In the genomic region with DNA sequence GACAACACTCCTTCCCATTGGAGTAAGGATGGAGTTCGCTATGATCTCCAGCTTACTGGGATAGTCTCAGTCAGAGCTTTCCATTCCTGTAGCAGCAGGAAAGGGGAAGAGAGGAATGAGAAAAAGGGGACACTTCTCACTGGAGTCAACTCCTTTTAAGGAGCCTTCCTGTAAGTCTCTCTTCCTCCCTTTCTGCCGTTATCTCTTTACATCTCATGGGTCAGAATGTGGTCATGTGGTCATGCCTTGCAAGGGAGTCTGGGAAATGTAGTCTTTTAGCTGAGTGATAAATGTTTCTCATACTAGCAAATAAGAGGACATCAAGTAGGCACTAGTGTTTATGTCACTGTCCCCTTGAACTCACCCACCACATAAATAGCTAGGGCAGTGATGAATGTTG, we compare ENCODE assay signal across 19 cellular contexts.
"Had no signal": no experiment of that assay in that cellular context is flagged by ENCODE, and none has a peak within 500 bp of the region (broad histone marks: within the 10 kb centered on the region; RNA-seq: fewer than 3 reads in every experiment).

No MANE protein-coding gene starts in this region.

- H3K9me3 Mint-ChIP-seq: endodermal cell had no signal

- H3K4me1 Mint-ChIP-seq: activated CD8-positive, alpha-beta memory T cell treated with anti-CD3 and anti-CD28 coated beads, Interleukin-2, amount 10 ng/mL, durations not matched to agents 7 days and 5 days; activated naive CD4-positive, alpha-beta T cell treated with anti-CD3 and anti-CD28 coated beads, Interleukin-2, amount 50 U/mL, for 24 hours; naive B cell had no signal

- H3K27me3 ChIP-seq: adrenal gland, dorsolateral prefrontal cortex, left lung, ovary, sigmoid colon, spleen, stomach, upper lobe of right lung had no signal

- DNase-seq: activated CD4-positive, alpha-beta memory T cell treated with anti-CD3 and anti-CD28 coated beads for 36 hours; activated CD8-positive, alpha-beta memory T cell treated with anti-CD3 and anti-CD28 coated beads, Interleukin-2, amount 10 ng/mL, durations not matched to agents 7 days and 5 days; activated T-cell treated with anti-CD3 and anti-CD28 coated beads, Interleukin-2, amount 50 U/mL, for 1 hour; adrenal gland; dorsolateral prefrontal cortex; endodermal cell; head of caudate nucleus; left lung; mammary epithelial cell; naive B cell; ovary; sigmoid colon; spleen; stomach; upper lobe of right lung had no signal

- H3K36me3 ChIP-seq: adrenal gland, left lung, ovary, sigmoid colon, spleen, stomach, thoracic aorta, upper lobe of right lung had no signal

- H3K4me3 Mint-ChIP-seq: activated CD4-positive, alpha-beta memory T cell treated with anti-CD3 and anti-CD28 coated beads for 36 hours; activated CD8-positive, alpha-beta memory T cell treated with anti-CD3 and anti-CD28 coated beads, Interleukin-2, amount 10 ng/mL, durations not matched to agents 7 days and 5 days; activated naive CD4-positive, alpha-beta T cell treated with anti-CD3 and anti-CD28 coated beads, Interleukin-2, amount 50 U/mL, for 24 hours; endodermal cell had no signal

- H3K4me1 ChIP-seq: adrenal gland, left lung, sigmoid colon, spleen, stomach, upper lobe of right lung had no signal

- H3K4me3 ChIP-seq: adrenal gland, dorsolateral prefrontal cortex, left lung, ovary, sigmoid colon, spleen, stomach, thoracic aorta, upper lobe of right lung had no signal

- FAIRE-seq: frontal cortex, keratinocyte had no signal

- H3K27ac ChIP-seq: adrenal gland, left lung, ovary, sigmoid colon, spleen, stomach, thoracic aorta, upper lobe of right lung had no signal

- H3K9me3 ChIP-seq: adrenal gland, ovary, thoracic aorta had no signal

- H3K27me3 Mint-ChIP-seq: activated CD4-positive, alpha-beta memory T cell treated with anti-CD3 and anti-CD28 coated beads for 36 hours; activated CD8-positive, alpha-beta memory T cell treated with anti-CD3 and anti-CD28 coated beads, Interleukin-2, amount 10 ng/mL, durations not matched to agents 7 days and 5 days; activated naive CD4-positive, alpha-beta T cell treated with anti-CD3 and anti-CD28 coated beads, Interleukin-2, amount 50 U/mL, for 24 hours had no signal

- H3K36me3 Mint-ChIP-seq: activated CD4-positive, alpha-beta memory T cell treated with anti-CD3 and anti-CD28 coated beads for 36 hours; activated CD8-positive, alpha-beta memory T cell treated with anti-CD3 and anti-CD28 coated beads, Interleukin-2, amount 10 ng/mL, durations not matched to agents 7 days and 5 days; activated naive CD4-positive, alpha-beta T cell treated with anti-CD3 and anti-CD28 coated beads, Interleukin-2, amount 50 U/mL, for 24 hours; naive B cell had no signal

- H3K27ac Mint-ChIP-seq: activated CD4-positive, alpha-beta memory T cell treated with anti-CD3 and anti-CD28 coated beads for 36 hours; activated CD8-positive, alpha-beta memory T cell treated with anti-CD3 and anti-CD28 coated beads, Interleukin-2, amount 10 ng/mL, durations not matched to agents 7 days and 5 days; activated naive CD4-positive, alpha-beta T cell treated with anti-CD3 and anti-CD28 coated beads, Interleukin-2, amount 50 U/mL, for 24 hours; endodermal cell; naive B cell had no signal

- ATAC-seq: activated CD8-positive, alpha-beta memory T cell treated with anti-CD3 and anti-CD28 coated beads, Interleukin-2, amount 10 ng/mL, durations not matched to agents 7 days and 5 days; left lung; upper lobe of right lung had no signal
